8 cellular contexts compared by ENCODE assay signal in the genomic region with DNA sequence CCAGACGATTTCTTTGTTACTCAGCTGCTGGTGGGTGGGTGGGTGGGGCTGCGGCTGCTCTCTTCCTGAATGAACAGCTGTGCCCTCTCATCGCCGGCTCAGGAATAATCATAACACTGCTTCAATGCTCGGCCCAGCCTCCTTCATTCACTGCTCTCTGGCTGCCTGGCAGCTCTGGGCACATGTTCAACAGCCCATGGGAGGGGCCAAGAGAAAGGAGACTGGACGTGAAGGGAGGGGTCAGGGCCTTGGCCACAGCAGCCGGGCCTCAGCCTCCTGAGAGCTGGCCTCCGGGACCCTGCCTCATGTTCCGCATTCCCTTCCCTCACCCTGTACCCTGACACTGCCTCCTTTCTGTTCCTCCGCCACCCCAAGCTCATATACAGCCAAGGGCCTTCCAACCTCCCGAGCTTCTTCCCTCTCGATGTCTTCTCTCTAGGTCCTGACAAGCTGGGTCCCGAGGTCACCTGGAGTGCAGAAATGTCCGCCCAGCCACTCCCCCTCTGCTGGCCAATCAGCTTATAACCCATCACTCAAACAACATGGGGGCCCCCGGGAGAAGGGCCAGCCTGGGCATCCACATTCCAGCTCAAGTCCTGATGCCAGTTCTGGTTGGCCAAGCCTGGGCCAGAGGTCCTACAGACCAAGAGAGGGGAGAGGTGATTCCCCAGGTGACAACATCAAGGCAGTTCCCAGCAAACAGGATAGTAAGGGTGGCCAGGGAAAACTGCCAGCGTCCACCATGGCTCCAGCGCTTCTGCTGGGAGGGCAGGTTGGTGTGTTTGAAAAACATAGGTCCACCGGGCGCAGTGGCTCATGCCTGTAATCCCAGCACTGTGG. TPM values are rescaled to one million over a fixed set of nuclear protein-coding genes. Genes with fewer than 3 reads are reported as not detected.
DNase-seq lines count a peak whose midpoint lies in the region; ATAC-seq and FAIRE-seq lines count a peak whose summit lies in the region.

No MANE protein-coding gene starts in this region.

- no peak for FAIRE-seq in GM19239 (lab: Jason Lieb, UNC)

- DNase-seq in EH (ENCODE audit: low read depth) (peak; percentile 77), NCI-H446 treated with DMSO at 0.1 percent for 48 hours (lab: John Stamatoyannopoulos, UW) (peak; percentile 55), non-pigmented ciliary epithelial cell (ENCODE audit: low read depth) (peak; percentile 60), GM19239 (ENCODE audit: insufficient read length, low spot score) (no peak)

- ATAC-seq in esophagus mucosa (peak; percentile 25), HG02885 (IDR thresholded peaks at IDR 0.05; ENCODE audit: poor library complexity, unreplicated experiment) (no peak), HG02840 (IDR thresholded peaks at IDR 0.05; ENCODE audit: low FRiP score, unreplicated experiment) (no peak), GM18511 (IDR thresholded peaks at IDR 0.05; ENCODE audit: unreplicated experiment) (no peak)

RNA-seq across cellular contexts. Expression of a gene that starts 3.2 kb away (rescaled TPM):
- total RNA-seq in esophagus mucosa = 0.08 TPM

RNA-seq across cellular contexts. Expression of a gene that starts 13.4 kb away (rescaled TPM):
- total RNA-seq in esophagus mucosa = 27.8 TPM

RNA-seq across cellular contexts. Expression of a gene that starts 32.0 kb away (rescaled TPM):
- total RNA-seq in esophagus mucosa = 30.0 TPM
